In genomic region chr6:3913077-3913957, GRCh38 we compare ENCODE assay signal across 8 cellular contexts.
A peak's percentile ranks its signal among the peaks of the same experiment; 100 is the strongest.
DNase-seq lines count a peak whose midpoint lies in the region; ATAC-seq and FAIRE-seq lines count a peak whose summit lies in the region.

No MANE protein-coding gene starts in this region.

- H3K27ac Mint-ChIP-seq in activated naive CD8-positive, alpha-beta T cell treated with anti-CD3 and anti-CD28 coated beads, Interleukin-2, amount 50 U/mL, for 24 hours, result no peak overlapping the region

- peaks cover 6% of the 10 kb centered on the region for H3K9me3 Mint-ChIP-seq in activated naive CD8-positive, alpha-beta T cell treated with anti-CD3 and anti-CD28 coated beads, Interleukin-2, amount 50 U/mL, for 24 hours

- peaks cover 4 to 9% of the 10 kb centered on the region in 2 donors for H3K4me1 ChIP-seq in mucosa of rectum (ENCODE audit: control insufficient read depth in 2 of 2, insufficient read depth in 2 of 2, low read length in 2 of 2)

- peaks cover 30% of the 10 kb centered on the region for H3K27me3 Mint-ChIP-seq in activated naive CD8-positive, alpha-beta T cell treated with anti-CD3 and anti-CD28 coated beads, Interleukin-2, amount 50 U/mL, for 24 hours

- no peaks in the 10 kb centered on the region for H3K9me3 ChIP-seq in mucosa of rectum (ENCODE audit: control insufficient read depth in 2 of 2, low read length in 2 of 2)

- no peak overlapping the region for H3K9ac ChIP-seq in mucosa of rectum (ENCODE audit: low read depth in 1 of 2, low read length in 2 of 2)

- FAIRE-seq in GM19239 (lab: Jason Lieb, UNC), result no peak

- H3K36me3 ChIP-seq in mucosa of rectum (ENCODE audit: control insufficient read depth in 2 of 2, insufficient read depth in 2 of 2, low read length in 2 of 2), result no peaks in the 10 kb centered on the region

- peak; percentile 95 for DNase-seq in AG08395 (ENCODE audit: low spot score)
- peak; percentile 96 for DNase-seq in NCI-H2029 treated with DMSO at 0.1 percent for 48 hours (lab: John Stamatoyannopoulos, UW)
- peak; percentile 98 to 99 for DNase-seq in dermis microvascular lymphatic vessel endothelial cell (ENCODE audit: low read depth in 2 of 2)
- no peak for DNase-seq in GM19239 (ENCODE audit: insufficient read length, low spot score)
- DNase-seq in HUDEP-2 (lab: John Stamatoyannopoulos, UW; ENCODE audit: unreplicated experiment in 76 of 76), result no peak
- no peak for DNase-seq in activated naive CD8-positive, alpha-beta T cell treated with anti-CD3 and anti-CD28 coated beads, Interleukin-2, amount 50 U/mL, for 24 hours

- H3K27ac ChIP-seq in mucosa of rectum (ENCODE audit: low read depth in 2 of 2, low read length in 2 of 2), result peak overlapping the region; percentile 53 to 70

- ATAC-seq in activated naive CD8-positive, alpha-beta T cell treated with anti-CD3 and anti-CD28 coated beads, Interleukin-2, amount 50 U/mL, for 24 hours, result no peak
- no peak for ATAC-seq in HG02798 (IDR thresholded peaks at IDR 0.05; ENCODE audit: poor library complexity, unreplicated experiment)

- no peak overlapping the region for H3K4me3 ChIP-seq in mucosa of rectum (ENCODE audit: low read length in 2 of 2)

- H3K4me1 Mint-ChIP-seq in activated naive CD8-positive, alpha-beta T cell treated with anti-CD3 and anti-CD28 coated beads, Interleukin-2, amount 50 U/mL, for 24 hours, result peaks cover 21% of the 10 kb centered on the region

- H3K27me3 ChIP-seq in mucosa of rectum (ENCODE audit: control insufficient read depth in 2 of 2, insufficient read depth in 2 of 2, low read length in 2 of 2), result no peaks in the 10 kb centered on the region

- no peaks in the 10 kb centered on the region for H3K36me3 Mint-ChIP-seq in activated naive CD8-positive, alpha-beta T cell treated with anti-CD3 and anti-CD28 coated beads, Interleukin-2, amount 50 U/mL, for 24 hours (ENCODE audit: low read depth)

- no peak overlapping the region for H3K4me3 Mint-ChIP-seq in activated naive CD8-positive, alpha-beta T cell treated with anti-CD3 and anti-CD28 coated beads, Interleukin-2, amount 50 U/mL, for 24 hours

Comparison
In these comparisons a context has a peak if more than half of its experiments do, and no peak if none do; other contexts are left out.
1. DNase-seq: peak in AG08395 (single experiment), NCI-H2029 treated with DMSO at 0.1 percent for 48 hours (single experiment) and dermis microvascular lymphatic vessel endothelial cell (2 of 2); none in GM19239 (single experiment), HUDEP-2 (0 of 76) and activated naive CD8-positive, alpha-beta T cell treated with anti-CD3 and anti-CD28 coated beads, Interleukin-2, amount 50 U/mL, for 24 hours (single experiment).